Comparison of ENCODE assay signal across 24 cellular contexts in genomic region chr13:30091691-30092090, GRCh38.
DNase-seq lines count a peak whose midpoint lies in the region; ATAC-seq and TF ChIP-seq lines count a peak whose summit lies in the region.
"Had no signal": no experiment of that assay in that cellular context is flagged by ENCODE, and none has a peak within 500 bp of the region (broad histone marks: within the 10 kb centered on the region; RNA-seq: fewer than 3 reads in every experiment).

No MANE protein-coding gene starts in this region.

- intact Hi-C loops in head of caudate nucleus (cut with DNase I) = no loop called here
- intact Hi-C loops in sciatic nerve (cut with DNase I) = no loop called here

- no peaks in the 10 kb centered on the region for H3K4me1 ChIP-seq in effector memory CD4-positive, alpha-beta T cell (ENCODE audit: control insufficient read depth, insufficient read depth, low read length, poor library complexity, severe bottlenecking)
- H3K4me1 ChIP-seq: BE2C had no signal

- H3K27ac Mint-ChIP-seq in HFFc6 = no peak overlapping the region
- H3K27ac Mint-ChIP-seq: CD14-positive monocyte had no signal

- H3K4me3 Mint-ChIP-seq in HFFc6 = no peak overlapping the region
- H3K4me3 Mint-ChIP-seq: CD14-positive monocyte; CD8-positive, alpha-beta memory T cell had no signal

- no peaks in the 10 kb centered on the region for H3K9me3 ChIP-seq in effector memory CD4-positive, alpha-beta T cell (ENCODE audit: control insufficient read depth, low read length)
- H3K9me3 ChIP-seq: BE2C had no signal

- TF ChIP-seq CTCF in HFFc6 (IDR thresholded peaks at IDR 0.05) = no peak

- H3K9me3 Mint-ChIP-seq in HFFc6 = no peaks in the 10 kb centered on the region
- H3K9me3 Mint-ChIP-seq: CD8-positive, alpha-beta memory T cell had no signal

- H3K4me1 Mint-ChIP-seq in HFFc6 (ENCODE audit: low read depth) = peaks cover 5% of the 10 kb centered on the region; the same call in 1 of the 2 replicates
- H3K4me1 Mint-ChIP-seq: CD8-positive, alpha-beta memory T cell had no signal

- H3K27ac ChIP-seq in effector memory CD4-positive, alpha-beta T cell (ENCODE audit: insufficient read depth, low read length, poor library complexity, severe bottlenecking) = no peak overlapping the region
- H3K27ac ChIP-seq: RWPE1, SK-N-MC had no signal

- H3K36me3 ChIP-seq in effector memory CD4-positive, alpha-beta T cell (ENCODE audit: control insufficient read depth, insufficient read depth, low read length) = no peaks in the 10 kb centered on the region
- H3K36me3 ChIP-seq: BE2C had no signal

- ATAC-seq in sciatic nerve = peak; percentile 66
- ATAC-seq: Panc1 had no signal

- H3K27me3 Mint-ChIP-seq in HFFc6 (ENCODE audit: insufficient read depth) = peaks cover 4% of the 10 kb centered on the region; the same call in 1 of the 2 replicates

- no peaks in the 10 kb centered on the region for H3K36me3 Mint-ChIP-seq in HFFc6 (ENCODE audit: low read depth)
- H3K36me3 Mint-ChIP-seq: CD14-positive monocyte; CD8-positive, alpha-beta memory T cell had no signal

- DNase-seq in MV-4-11 (lab: John Stamatoyannopoulos, UW) (peak; percentile 36), SW480 (ENCODE audit: low spot score) (peak; percentile 38), head of caudate nucleus (peak in 28 of 42 donors; percentile 6 to 60 (median 42)), sciatic nerve (ENCODE audit: low spot score) (no peak), NCI-H187 treated with DMSO at 0.1 percent for 48 hours (lab: John Stamatoyannopoulos, UW) (no peak), HFFc6 (no peak)
- no peak for DNase-seq in effector memory CD4-positive, alpha-beta T cell
- DNase-seq: BE2C; CD8-positive, alpha-beta memory T cell; DMS 273 treated with DMSO at 0.1 percent for 48 hours; DND-41; NCI-H1105; NCI-H146; NCI-H2029 treated with DMSO at 0.1 percent for 48 hours; NCI-H2171; NCI-H226; NCI-H510A; NCI-H69; SIG-M5; SW 1271 had no signal

- H3K4me3 ChIP-seq in effector memory CD4-positive, alpha-beta T cell (ENCODE audit: insufficient read depth, low read depth, low read length, poor library complexity, severe bottlenecking) = no peak overlapping the region
- H3K4me3 ChIP-seq: SK-N-MC had no signal

- no peaks in the 10 kb centered on the region for H3K27me3 ChIP-seq in effector memory CD4-positive, alpha-beta T cell (replicated peaks; ENCODE audit: control insufficient read depth, insufficient read depth, low read length, poor library complexity, severe bottlenecking)
- H3K27me3 ChIP-seq: BE2C had no signal

Comparison
In these comparisons a context has a peak if more than half of its experiments do, and no peak if none do; other contexts are left out.
1. DNase-seq: peak in MV-4-11 (single experiment), SW480 (single experiment) and head of caudate nucleus (28 of 42); none in sciatic nerve (single experiment), effector memory CD4-positive, alpha-beta T cell (0 of 3), NCI-H187 treated with DMSO at 0.1 percent for 48 hours (single experiment) and HFFc6 (single experiment).